Comparison of ENCODE assay signal across 35 cellular contexts in the genomic region with DNA sequence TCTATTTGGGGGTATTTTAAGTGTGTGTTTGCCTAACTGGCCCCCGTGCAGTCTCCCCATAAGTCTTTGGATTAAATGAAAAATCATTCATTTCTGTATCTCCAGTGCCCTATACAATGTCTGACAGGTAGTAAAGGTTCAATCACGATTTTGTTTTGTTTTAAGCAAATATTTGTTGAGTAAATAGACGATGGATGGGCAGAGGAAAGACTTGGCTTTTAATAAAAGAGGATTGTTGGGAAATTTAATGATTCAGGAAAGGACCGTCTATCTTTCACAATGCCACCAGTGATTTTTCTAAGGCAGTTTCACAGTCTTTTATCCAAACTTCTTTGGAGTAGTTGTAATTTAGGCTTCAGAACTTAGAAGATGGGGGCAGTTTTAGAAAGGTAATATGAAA.
"Had no signal": no experiment of that assay in that cellular context is flagged by ENCODE, and none has a peak within 500 bp of the region (broad histone marks: within the 10 kb centered on the region; RNA-seq: fewer than 3 reads in every experiment).

No MANE protein-coding gene starts in this region.

- FAIRE-seq: astrocyte, colon, TTC549 had no signal

- H3K4me3 ChIP-seq: adrenal gland, body of pancreas, breast epithelium had no signal

- H3K9me3 Mint-ChIP-seq: activated naive CD4-positive, alpha-beta T cell treated with anti-CD3 and anti-CD28 coated beads for 36 hours; activated naive CD4-positive, alpha-beta T cell treated with anti-CD3 and anti-CD28 coated beads, Interleukin-2, amount 50 U/mL, for 72 hours; activated naive CD8-positive, alpha-beta T cell treated with anti-CD3 and anti-CD28 coated beads for 36 hours; T-helper 1 cell treated with Interleukin-12 subunit alpha and Interleukin-12 subunit beta and Interleukin-4 antibody, amounts not matched to agents 30 μg/mL and 1 μg/mL, for 36 hours; T-helper 2 cell treated with Interferon-gamma antibody and Interleukin-4, amounts not matched to agents 5 μg/mL and 100 μg/mL, for 36 hours had no signal

- H3K27me3 ChIP-seq: adrenal gland, body of pancreas, brain microvascular endothelial cell, breast epithelium had no signal

- H3K27ac ChIP-seq: adrenal gland, body of pancreas, brain microvascular endothelial cell, breast epithelium, VCaP had no signal

- H3K9me3 ChIP-seq: adrenal gland, body of pancreas, breast epithelium had no signal

- H3K4me1 Mint-ChIP-seq: activated B cell treated with CpG ODN at 0.5 μM for 24 hours; activated CD4-positive, alpha-beta memory T cell treated with anti-CD3 and anti-CD28 coated beads, Interleukin-2, amount 10 ng/mL, durations not matched to agents 7 days and 5 days; activated CD4-positive, alpha-beta T cell treated with anti-CD3 and anti-CD28 coated beads for 36 hours; activated CD4-positive, alpha-beta T cell treated with anti-CD3 and anti-CD28 coated beads, Interleukin-2, amount 10 ng/mL, durations not matched to agents 7 days and 5 days; activated CD8-positive, alpha-beta memory T cell treated with anti-CD3 and anti-CD28 coated beads, Interleukin-2, amount 10 ng/mL, durations not matched to agents 7 days and 5 days; activated naive CD8-positive, alpha-beta T cell treated with anti-CD3 and anti-CD28 coated beads for 36 hours had no signal

- ATAC-seq: activated CD4-positive, alpha-beta T cell treated with anti-CD3 and anti-CD28 coated beads for 36 hours; activated CD8-positive, alpha-beta memory T cell treated with anti-CD3 and anti-CD28 coated beads, Interleukin-2, amount 10 ng/mL, durations not matched to agents 7 days and 5 days; activated CD8-positive, alpha-beta T cell treated with anti-CD3 and anti-CD28 coated beads, Interleukin-2, amount 10 ng/mL, durations not matched to agents 7 days and 5 days; activated naive CD4-positive, alpha-beta T cell treated with anti-CD3 and anti-CD28 coated beads, Interleukin-2, amount 50 U/mL, for 72 hours; body of pancreas had no signal

- H3K36me3 ChIP-seq: adrenal gland, brain microvascular endothelial cell, breast epithelium had no signal

- DNase-seq: activated B cell treated with CpG ODN at 0.5 μM for 24 hours; activated CD4-positive, alpha-beta memory T cell treated with anti-CD3 and anti-CD28 coated beads, Interleukin-2, amount 10 ng/mL, durations not matched to agents 7 days and 5 days; activated CD4-positive, alpha-beta T cell treated with anti-CD3 and anti-CD28 coated beads for 1 hour; activated CD4-positive, alpha-beta T cell treated with anti-CD3 and anti-CD28 coated beads for 36 hours; activated CD4-positive, alpha-beta T cell treated with anti-CD3 and anti-CD28 coated beads for 48 hours; activated CD4-positive, alpha-beta T cell treated with anti-CD3 and anti-CD28 coated beads, Interleukin-2, amount 10 ng/mL, durations not matched to agents 7 days and 5 days; activated CD4-positive, alpha-beta T cell treated with anti-CD3 and anti-CD28 coated beads, Interleukin-2, amount 50 U/mL, for 48 hours; activated CD8-positive, alpha-beta memory T cell treated with anti-CD3 and anti-CD28 coated beads for 24 hours; activated CD8-positive, alpha-beta memory T cell treated with anti-CD3 and anti-CD28 coated beads, Interleukin-2, amount 10 ng/mL, durations not matched to agents 7 days and 5 days; activated CD8-positive, alpha-beta memory T cell treated with anti-CD3 and anti-CD28 coated beads, Interleukin-2, amount 50 U/mL, for 48 hours; activated CD8-positive, alpha-beta T cell treated with anti-CD3 and anti-CD28 coated beads, Interleukin-2, amount 10 ng/mL, durations not matched to agents 7 days and 5 days; activated effector memory CD4-positive, alpha-beta T cell treated with anti-CD3 and anti-CD28 coated beads, Interleukin-2, amount 50 U/mL, for 16 hours; activated gamma-delta T cell treated with Interleukin-2 at 50 U/mL for 16 hours; activated naive CD4-positive, alpha-beta T cell; activated naive CD4-positive, alpha-beta T cell treated with anti-CD3 and anti-CD28 coated beads for 36 hours; activated naive CD4-positive, alpha-beta T cell treated with anti-CD3 and anti-CD28 coated beads, Interleukin-2, amount 50 U/mL, for 16 hours; activated naive CD8-positive, alpha-beta T cell treated with anti-CD3 and anti-CD28 coated beads for 36 hours; activated T-cell treated with anti-CD3 and anti-CD28 coated beads, Interleukin-2, amount 50 U/mL, for 24 hours; activated T-cell treated with anti-CD3 and anti-CD28 coated beads, Interleukin-2, amount 50 U/mL, for 48 hours; adrenal gland; amniotic stem cell; aorta; body of pancreas; brain microvascular endothelial cell; central memory CD4-positive, alpha-beta T cell; T-helper 2 cell; T-helper 9 cell had no signal

- H3K4me1 ChIP-seq: adrenal gland, body of pancreas, breast epithelium had no signal

- H3K36me3 Mint-ChIP-seq: activated CD8-positive, alpha-beta memory T cell treated with anti-CD3 and anti-CD28 coated beads, Interleukin-2, amount 10 ng/mL, durations not matched to agents 7 days and 5 days; activated naive CD8-positive, alpha-beta T cell treated with anti-CD3 and anti-CD28 coated beads for 36 hours had no signal

- H3K27ac Mint-ChIP-seq: activated B cell treated with CpG ODN at 0.5 μM for 24 hours; activated CD4-positive, alpha-beta memory T cell treated with anti-CD3 and anti-CD28 coated beads, Interleukin-2, amount 10 ng/mL, durations not matched to agents 7 days and 5 days; activated CD4-positive, alpha-beta T cell treated with anti-CD3 and anti-CD28 coated beads for 36 hours; activated CD4-positive, alpha-beta T cell treated with anti-CD3 and anti-CD28 coated beads, Interleukin-2, amount 10 ng/mL, durations not matched to agents 7 days and 5 days; activated CD8-positive, alpha-beta memory T cell treated with anti-CD3 and anti-CD28 coated beads, Interleukin-2, amount 10 ng/mL, durations not matched to agents 7 days and 5 days; activated CD8-positive, alpha-beta T cell treated with anti-CD3 and anti-CD28 coated beads, Interleukin-2, amount 10 ng/mL, durations not matched to agents 7 days and 5 days; activated naive CD4-positive, alpha-beta T cell treated with anti-CD3 and anti-CD28 coated beads for 36 hours; activated naive CD4-positive, alpha-beta T cell treated with anti-CD3 and anti-CD28 coated beads, Interleukin-2, amount 50 U/mL, for 72 hours; activated naive CD8-positive, alpha-beta T cell treated with anti-CD3 and anti-CD28 coated beads for 36 hours; activated T-cell treated with anti-CD3 and anti-CD28 coated beads, Interleukin-2, amount 50 U/mL, for 24 hours; T-helper 1 cell treated with Interleukin-12 subunit alpha and Interleukin-12 subunit beta and Interleukin-4 antibody, amounts not matched to agents 30 μg/mL and 1 μg/mL, for 36 hours; T-helper 2 cell treated with Interferon-gamma antibody and Interleukin-4, amounts not matched to agents 5 μg/mL and 100 μg/mL, for 36 hours had no signal

- H3K4me3 Mint-ChIP-seq: activated B cell treated with CpG ODN at 0.5 μM for 24 hours; activated CD4-positive, alpha-beta memory T cell treated with anti-CD3 and anti-CD28 coated beads, Interleukin-2, amount 10 ng/mL, durations not matched to agents 7 days and 5 days; activated CD4-positive, alpha-beta T cell treated with anti-CD3 and anti-CD28 coated beads for 36 hours; activated CD4-positive, alpha-beta T cell treated with anti-CD3 and anti-CD28 coated beads, Interleukin-2, amount 10 ng/mL, durations not matched to agents 7 days and 5 days; activated CD8-positive, alpha-beta memory T cell treated with anti-CD3 and anti-CD28 coated beads, Interleukin-2, amount 10 ng/mL, durations not matched to agents 7 days and 5 days; activated CD8-positive, alpha-beta T cell treated with anti-CD3 and anti-CD28 coated beads, Interleukin-2, amount 10 ng/mL, durations not matched to agents 7 days and 5 days; activated naive CD4-positive, alpha-beta T cell treated with anti-CD3 and anti-CD28 coated beads for 36 hours; activated naive CD8-positive, alpha-beta T cell treated with anti-CD3 and anti-CD28 coated beads for 36 hours; activated T-cell treated with anti-CD3 and anti-CD28 coated beads, Interleukin-2, amount 50 U/mL, for 24 hours; T-helper 1 cell treated with Interleukin-12 subunit alpha and Interleukin-12 subunit beta and Interleukin-4 antibody, amounts not matched to agents 30 μg/mL and 1 μg/mL, for 36 hours; T-helper 2 cell treated with Interferon-gamma antibody and Interleukin-4, amounts not matched to agents 5 μg/mL and 100 μg/mL, for 36 hours had no signal

- H3K27me3 Mint-ChIP-seq: activated B cell treated with CpG ODN at 0.5 μM for 24 hours; activated CD4-positive, alpha-beta memory T cell treated with anti-CD3 and anti-CD28 coated beads, Interleukin-2, amount 10 ng/mL, durations not matched to agents 7 days and 5 days; activated CD4-positive, alpha-beta T cell treated with anti-CD3 and anti-CD28 coated beads for 36 hours; activated CD4-positive, alpha-beta T cell treated with anti-CD3 and anti-CD28 coated beads, Interleukin-2, amount 10 ng/mL, durations not matched to agents 7 days and 5 days; activated CD8-positive, alpha-beta memory T cell treated with anti-CD3 and anti-CD28 coated beads, Interleukin-2, amount 10 ng/mL, durations not matched to agents 7 days and 5 days; activated T-cell treated with anti-CD3 and anti-CD28 coated beads, Interleukin-2, amount 50 U/mL, for 24 hours had no signal
